ENCODE assay signal across 8 cellular contexts in the genomic region with DNA sequence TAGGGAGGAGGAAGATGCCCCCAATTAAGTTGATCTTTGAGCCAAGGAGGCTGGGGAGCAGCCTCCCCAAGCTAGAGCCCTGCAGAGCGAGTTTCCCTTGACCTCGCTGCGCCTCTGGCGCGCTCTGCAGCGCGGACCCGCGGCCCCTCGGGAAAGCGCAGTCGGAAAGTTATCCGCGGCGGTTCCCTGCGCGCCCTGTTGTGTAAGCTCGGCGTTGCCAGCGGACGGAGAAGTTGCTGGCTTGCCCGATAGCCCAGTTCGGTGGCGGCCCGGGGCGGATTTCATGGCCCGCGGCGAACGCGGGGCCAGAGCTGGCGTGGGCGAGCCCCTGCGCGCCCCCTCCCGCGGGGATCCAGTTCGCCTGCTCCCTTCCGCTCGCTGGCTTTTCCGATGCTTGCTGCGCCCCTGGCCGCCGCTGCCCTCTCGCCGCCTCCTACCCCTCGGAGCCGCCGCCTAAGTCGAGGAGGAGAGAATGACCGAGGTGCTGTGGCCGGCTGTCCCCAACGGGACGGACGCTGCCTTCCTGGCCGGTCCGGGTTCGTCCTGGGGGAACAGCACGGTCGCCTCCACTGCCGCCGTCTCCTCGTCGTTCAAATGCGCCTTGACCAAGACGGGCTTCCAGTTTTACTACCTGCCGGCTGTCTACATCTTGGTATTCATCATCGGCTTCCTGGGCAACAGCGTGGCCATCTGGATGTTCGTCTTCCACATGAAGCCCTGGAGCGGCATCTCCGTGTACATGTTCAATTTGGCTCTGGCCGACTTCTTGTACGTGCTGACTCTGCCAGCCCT. TPM values are rescaled to one million over a fixed set of nuclear protein-coding genes. Genes with fewer than 3 reads are reported as not detected.
DNase-seq lines count a peak whose midpoint lies in the region; ATAC-seq and TF ChIP-seq lines count a peak whose summit lies in the region.

No MANE protein-coding gene starts in this region.

- H3K36me3 Mint-ChIP-seq in CD8-positive, alpha-beta memory T cell, result no peaks in the 10 kb centered on the region
- H3K36me3 Mint-ChIP-seq in chondrocyte (ENCODE audit: low read depth), result no peaks in the 10 kb centered on the region

- H3K9me3 ChIP-seq in CD8-positive, alpha-beta memory T cell (ENCODE audit: low read length), result no peaks in the 10 kb centered on the region

- peaks cover 22 to 39% of the 10 kb centered on the region in 2 donors for H3K27me3 Mint-ChIP-seq in CD8-positive, alpha-beta memory T cell
- peaks cover 42% of the 10 kb centered on the region for H3K27me3 Mint-ChIP-seq in chondrocyte (ENCODE audit: low read depth)

- no peaks in the 10 kb centered on the region for H3K36me3 ChIP-seq in CD8-positive, alpha-beta memory T cell (ENCODE audit: insufficient read depth, low read length)

- no peak overlapping the region for H3K27ac Mint-ChIP-seq in CD8-positive, alpha-beta memory T cell
- H3K27ac Mint-ChIP-seq in chondrocyte (ENCODE audit: unreplicated experiment), result no peak overlapping the region

- POLR2A ChIA-PET in CD8-positive, alpha-beta memory T cell (lab: Charles Lee), result no interaction called here

- H3K9me3 Mint-ChIP-seq in CD8-positive, alpha-beta memory T cell, result peaks cover 0 to 5% (median 2%) of the 10 kb centered on the region in 5 donors
- no peaks in the 10 kb centered on the region for H3K9me3 Mint-ChIP-seq in chondrocyte (ENCODE audit: low read depth)

- no peak for DNase-seq in CD8-positive, alpha-beta memory T cell
- DNase-seq in RKO (ENCODE audit: low spot score) (peak; percentile 71), chondrocyte (ENCODE audit: low spot score) (no peak), kidney tubule cell (ENCODE audit: low spot score) (peak; percentile 49)
- peak in 2 of 3 donors; percentile 1 to 25 for DNase-seq in stimulated activated CD4-positive, alpha-beta T cell treated with anti-CD3 and anti-CD28 coated beads, TNF-alpha, amount 100 ng/mL, for 48 hours (ENCODE audit: low read depth in 3 of 3)
- no peak for DNase-seq in activated effector memory CD4-positive, alpha-beta T cell treated with anti-CD3 and anti-CD28 coated beads, Interleukin-2, amount 50 U/mL, for 16 hours

- H3K4me1 Mint-ChIP-seq in CD8-positive, alpha-beta memory T cell, result peaks cover 9 to 21% (median 11%) of the 10 kb centered on the region in 3 donors
- H3K4me1 Mint-ChIP-seq in chondrocyte (ENCODE audit: low read depth), result peaks cover 20% of the 10 kb centered on the region

- TF ChIP-seq CTCF in chondrocyte (IDR thresholded peaks at IDR 0.05), result peak; percentile 58

- CTCF ChIA-PET in CD8-positive, alpha-beta memory T cell (lab: Charles Lee), result no interaction called here

- H3K27me3 ChIP-seq in CD8-positive, alpha-beta memory T cell (ENCODE audit: insufficient read depth, low read length, poor library complexity, severe bottlenecking), result no peaks in the 10 kb centered on the region

- H3K27ac ChIP-seq in CD8-positive, alpha-beta memory T cell (ENCODE audit: low read depth, low read length), result peak overlapping the region; percentile 51

- peak; percentile 56 for ATAC-seq in GM19023 (IDR thresholded peaks at IDR 0.05; ENCODE audit: unreplicated experiment)
- ATAC-seq in HG03135 (IDR thresholded peaks at IDR 0.05; ENCODE audit: unreplicated experiment), result peak; percentile 61

- H3K4me3 ChIP-seq in CD8-positive, alpha-beta memory T cell (ENCODE audit: low read length), result no peak overlapping the region

- peak overlapping the region in 6 of 7 donors; percentile 49 to 76 (median 60) for H3K4me3 Mint-ChIP-seq in CD8-positive, alpha-beta memory T cell
- peak overlapping the region; percentile 88 for H3K4me3 Mint-ChIP-seq in chondrocyte (ENCODE audit: unreplicated experiment)

- no peaks in the 10 kb centered on the region for H3K4me1 ChIP-seq in CD8-positive, alpha-beta memory T cell (ENCODE audit: insufficient read depth, low read length)

RNA-seq across cellular contexts. Expression of a gene that starts 0.6 kb away (rescaled TPM):
- under 1 TPM; 0.16 to 0.18 TPM for total RNA-seq in CD8-positive, alpha-beta memory T cell
- polyA plus RNA-seq in CD8-positive, alpha-beta memory T cell, result not detected
- total RNA-seq in chondrocyte, result 0.05 to 0.10 TPM in 2 of 3 replicates, not detected in the other

Comparison
In these comparisons a context has a peak if more than half of its experiments do, and no peak if none do; other contexts are left out.
1. DNase-seq: peak in RKO (single experiment), kidney tubule cell (single experiment) and stimulated activated CD4-positive, alpha-beta T cell treated with anti-CD3 and anti-CD28 coated beads, TNF-alpha, amount 100 ng/mL, for 48 hours (2 of 3); none in CD8-positive, alpha-beta memory T cell (0 of 5), chondrocyte (single experiment) and activated effector memory CD4-positive, alpha-beta T cell treated with anti-CD3 and anti-CD28 coated beads, Interleukin-2, amount 50 U/mL, for 16 hours (single experiment).